ENCODE assay signal across 8 cellular contexts in genomic region chr13:48222358-48223015, GRCh38. TPM values are rescaled to one million over a fixed set of nuclear protein-coding genes. Genes with fewer than 3 reads are reported as not detected.
DNase-seq lines count a peak whose midpoint lies in the region; ATAC-seq and TF ChIP-seq lines count a peak whose summit lies in the region.
"Had no signal": no experiment of that assay in that cellular context is flagged by ENCODE, and none has a peak within 500 bp of the region (broad histone marks: within the 10 kb centered on the region; RNA-seq: fewer than 3 reads in every experiment).

No MANE protein-coding gene starts in this region.

- H3K36me3 ChIP-seq in MG63: no peaks in the 10 kb centered on the region
- H3K36me3 ChIP-seq in thoracic aorta: no peaks in the 10 kb centered on the region
- no peaks in the 10 kb centered on the region for H3K36me3 ChIP-seq in BE2C

- H3K4me3 ChIP-seq in MG63 (peak overlapping the region; percentile 45), thoracic aorta (peak overlapping the region; percentile 68), BE2C (ENCODE audit: low read depth, low read length) (no peak overlapping the region)

- peak; percentile 51 for ATAC-seq in activated naive CD8-positive, alpha-beta T cell treated with anti-CD3 and anti-CD28 coated beads, Interleukin-2, amount 50 U/mL, for 24 hours
- peak; percentile 71 for ATAC-seq in thoracic aorta (ENCODE audit: insufficient number of reproducible peaks, low FRiP score, low read depth)
- no peak for ATAC-seq in HG02798 (IDR thresholded peaks at IDR 0.05; ENCODE audit: poor library complexity, unreplicated experiment)

- no peaks in the 10 kb centered on the region for H3K9me3 Mint-ChIP-seq in activated naive CD8-positive, alpha-beta T cell treated with anti-CD3 and anti-CD28 coated beads, Interleukin-2, amount 50 U/mL, for 24 hours

- peak overlapping the region; percentile 58 to 60 for H3K27ac ChIP-seq in thoracic aorta

- H3K36me3 Mint-ChIP-seq in activated naive CD8-positive, alpha-beta T cell treated with anti-CD3 and anti-CD28 coated beads, Interleukin-2, amount 50 U/mL, for 24 hours (ENCODE audit: low read depth): no peaks in the 10 kb centered on the region

- H3K27ac Mint-ChIP-seq in activated naive CD8-positive, alpha-beta T cell treated with anti-CD3 and anti-CD28 coated beads, Interleukin-2, amount 50 U/mL, for 24 hours: peak overlapping the region; percentile 77

- peak overlapping the region; percentile 74 for H3K4me3 Mint-ChIP-seq in activated naive CD8-positive, alpha-beta T cell treated with anti-CD3 and anti-CD28 coated beads, Interleukin-2, amount 50 U/mL, for 24 hours

- peak; percentile 13 for DNase-seq in MG63
- DNase-seq in activated naive CD8-positive, alpha-beta T cell treated with anti-CD3 and anti-CD28 coated beads, Interleukin-2, amount 50 U/mL, for 24 hours: no peak
- DNase-seq in iris pigment epithelial cell (ENCODE audit: low read depth): peak; percentile 74
- no peak for DNase-seq in thoracic aorta (ENCODE audit: low spot score)
- DNase-seq in BE2C: no peak
- no peak for DNase-seq in UCSD-AML1 (lab: John Stamatoyannopoulos, UW; ENCODE audit: unreplicated experiment)
- DNase-seq: NCI-H2227 treated with DMSO at 0.1 percent for 48 hours had no signal

- TF ChIP-seq CTCF in thoracic aorta (IDR thresholded peaks at IDR 0.05) (no peak), BE2C (IDR thresholded peaks at IDR 0.05; ENCODE audit: low read depth, low read length) (no peak)

- no peaks in the 10 kb centered on the region for H3K9me3 ChIP-seq in MG63
- no peaks in the 10 kb centered on the region for H3K9me3 ChIP-seq in thoracic aorta
- H3K9me3 ChIP-seq in BE2C: no peaks in the 10 kb centered on the region; the same call in 1 of the 2 replicates

- H3K27me3 ChIP-seq in MG63 (no peaks in the 10 kb centered on the region), thoracic aorta (replicated peaks; ENCODE audit: insufficient read depth) (no peaks in the 10 kb centered on the region), BE2C (no peaks in the 10 kb centered on the region; the same call in 1 of the 2 replicates)

- no peaks in the 10 kb centered on the region for H3K27me3 Mint-ChIP-seq in activated naive CD8-positive, alpha-beta T cell treated with anti-CD3 and anti-CD28 coated beads, Interleukin-2, amount 50 U/mL, for 24 hours

- H3K4me1 ChIP-seq in thoracic aorta (ENCODE audit: control insufficient read depth in 1 of 2, low read depth in 2 of 2) (peaks cover 12 to 21% of the 10 kb centered on the region in 2 donors), BE2C (no peaks in the 10 kb centered on the region)

- peaks cover 68% of the 10 kb centered on the region for H3K4me1 Mint-ChIP-seq in activated naive CD8-positive, alpha-beta T cell treated with anti-CD3 and anti-CD28 coated beads, Interleukin-2, amount 50 U/mL, for 24 hours

RNA-seq across cellular contexts. Expression of gene ITM2B, which starts 10.5 kb away (rescaled TPM):
- total RNA-seq in MG63 (2014; rRNA removed; shearing (Covaris generic); ENCODE audit: low replicate concordance): 39.7 and 47.3 TPM in 2 replicates
- total RNA-seq in thoracic aorta: 100 to 1,000 TPM; 436 to 638 TPM
- polyA plus RNA-seq in BE2C (2012; ENCODE audit: insufficient read depth, insufficient read length, low read depth): 360 TPM

Comparison
In these comparisons a context has a peak if more than half of its experiments do, and no peak if none do; other contexts are left out.
1. DNase-seq: peak in MG63 (single experiment) and iris pigment epithelial cell (single experiment); none in activated naive CD8-positive, alpha-beta T cell treated with anti-CD3 and anti-CD28 coated beads, Interleukin-2, amount 50 U/mL, for 24 hours (single experiment), thoracic aorta (single experiment), BE2C (single experiment) and UCSD-AML1 (single experiment).